8 cellular contexts compared by ENCODE assay signal in the genomic region with DNA sequence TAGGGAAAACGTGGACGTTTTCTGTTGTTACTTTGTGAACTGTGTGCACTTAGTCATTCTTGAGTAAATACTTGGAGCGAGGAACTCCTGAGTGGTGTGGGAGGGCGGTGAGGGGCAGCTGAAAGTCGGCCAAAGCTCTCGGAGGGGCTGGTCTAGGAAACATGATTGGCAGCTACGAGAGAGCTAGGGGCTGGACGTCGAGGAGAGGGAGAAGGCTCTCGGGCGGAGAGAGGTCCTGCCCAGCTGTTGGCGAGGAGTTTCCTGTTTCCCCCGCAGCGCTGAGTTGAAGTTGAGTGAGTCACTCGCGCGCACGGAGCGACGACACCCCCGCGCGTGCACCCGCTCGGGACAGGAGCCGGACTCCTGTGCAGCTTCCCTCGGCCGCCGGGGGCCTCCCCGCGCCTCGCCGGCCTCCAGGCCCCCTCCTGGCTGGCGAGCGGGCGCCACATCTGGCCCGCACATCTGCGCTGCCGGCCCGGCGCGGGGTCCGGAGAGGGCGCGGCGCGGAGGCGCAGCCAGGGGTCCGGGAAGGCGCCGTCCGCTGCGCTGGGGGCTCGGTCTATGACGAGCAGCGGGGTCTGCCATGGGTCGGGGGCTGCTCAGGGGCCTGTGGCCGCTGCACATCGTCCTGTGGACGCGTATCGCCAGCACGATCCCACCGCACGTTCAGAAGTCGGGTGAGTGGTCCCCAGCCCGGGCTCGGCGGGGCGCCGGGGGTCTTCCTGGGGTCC.
DNase-seq lines count a peak whose midpoint lies in the region; ATAC-seq lines count a peak whose summit lies in the region.

A gene (plus strand): TSS at position 301 of the 731 bp plus-strand sequence. CDS start 283 bp downstream, at position 584.

- H3K4me1 Mint-ChIP-seq in effector memory CD8-positive, alpha-beta T cell (ENCODE audit: low read depth in 2 of 2), result peaks cover 42 to 53% of the 10 kb centered on the region in 2 donors

- H3K4me3 Mint-ChIP-seq in effector memory CD8-positive, alpha-beta T cell, result peak within 1 kb of the TSS; percentile 93 to 94

- in situ Hi-C loops in ACHN (cut with HindIII; ENCODE audit: low pct_ligation_motif_present, low pct_unique_long_range_greater_than_20kb, low sequenced_read_pairs), result no loop called here

- peaks cover 12% of the 10 kb centered on the region for H3K36me3 Mint-ChIP-seq in effector memory CD8-positive, alpha-beta T cell (ENCODE audit: insufficient read depth)

- no peaks in the 10 kb centered on the region for H3K27me3 Mint-ChIP-seq in effector memory CD8-positive, alpha-beta T cell

- DNase-seq in ACHN (peak; percentile 97), NOMO-1 (lab: John Stamatoyannopoulos, UW; ENCODE audit: unreplicated experiment in 2 of 2) (peak; percentile 78 to 87), medulla oblongata (ENCODE audit: extremely low spot score) (peak; percentile 79)
- DNase-seq in activated CD8-positive, alpha-beta memory T cell treated with anti-CD3 and anti-CD28 coated beads for 24 hours, result peak; percentile 93
- peak; percentile 70 to 77 (median 72) for DNase-seq in effector memory CD8-positive, alpha-beta T cell
- DNase-seq in stimulated activated CD8-positive, alpha-beta memory T cell treated with anti-CD3 and anti-CD28 coated beads, Interleukin-12 subunit alpha, Interleukin-12 subunit beta, amount 100 ng/mL, for 1 hour (ENCODE audit: low read depth), result peak; percentile 73

- H3K27ac Mint-ChIP-seq in effector memory CD8-positive, alpha-beta T cell, result peak within 1 kb of the TSS; percentile 69 to 88

- H3K9me3 Mint-ChIP-seq in effector memory CD8-positive, alpha-beta T cell, result no peaks in the 10 kb centered on the region

- ATAC-seq in GM18861 (IDR thresholded peaks at IDR 0.05; ENCODE audit: unreplicated experiment) (peak; percentile 67), HG03097 (IDR thresholded peaks at IDR 0.05; ENCODE audit: low FRiP score, unreplicated experiment) (peak; percentile 80)
- ATAC-seq in effector memory CD8-positive, alpha-beta T cell (replicated peaks), result peak; percentile 83

Comparison
In these comparisons a context has a peak if more than half of its experiments do, and no peak if none do; other contexts are left out.
1. Peak in every context shown above with its lines: DNase-seq and ATAC-seq.